ENCODE assay signal across 13 cellular contexts in the genomic region with DNA sequence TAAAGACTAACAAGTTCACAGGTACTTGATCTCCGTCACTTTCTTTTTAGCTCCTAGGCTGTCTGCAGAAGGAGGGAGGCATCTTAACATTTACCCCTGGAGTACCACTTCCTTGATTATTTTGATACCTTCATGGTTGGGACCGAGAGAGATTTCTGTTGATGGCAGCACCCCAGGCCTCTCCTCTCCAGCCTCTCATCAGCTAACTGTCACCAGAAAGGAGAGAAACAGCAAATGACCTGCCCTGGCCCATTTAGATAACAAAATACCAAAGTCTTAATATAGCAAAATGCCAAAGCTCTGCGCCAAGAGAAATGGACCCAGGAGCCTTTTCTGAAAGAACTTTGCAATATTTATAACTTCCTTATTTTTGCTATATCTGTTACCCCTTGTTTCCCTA.
"Had no signal": no experiment of that assay in that cellular context is flagged by ENCODE, and none has a peak within 500 bp of the region (broad histone marks: within the 10 kb centered on the region; RNA-seq: fewer than 3 reads in every experiment).

No MANE protein-coding gene starts in this region.

- H3K36me3 Mint-ChIP-seq: natural killer cell had no signal

- H3K9me3 Mint-ChIP-seq: activated CD4-positive, alpha-beta T cell treated with anti-CD3 and anti-CD28 coated beads, Interleukin-2, amount 10 ng/mL, durations not matched to agents 7 days and 5 days; activated T-helper 2 cell treated with anti-CD3 and anti-CD28 coated beads, Interferon-gamma antibody, Interleukin-2, Interleukin-4, amounts not matched to agents 10 μg/mL and 5 μg/mL and 100 μg/mL, durations not matched to agents 14 hours and 24 hours and 36 hours; natural killer cell had no signal

- DNase-seq: activated CD4-positive, alpha-beta T cell treated with anti-CD3 and anti-CD28 coated beads, Interleukin-2, amount 10 ng/mL, durations not matched to agents 7 days and 5 days; activated CD4-positive, CD25-positive, alpha-beta regulatory T cell; activated naive CD4-positive, alpha-beta T cell treated with anti-CD3 and anti-CD28 coated beads, Interleukin-2, amount 50 U/mL, for 16 hours; activated T-cell treated with anti-CD3 and anti-CD28 coated beads for 4 hours; body of pancreas; cerebellar nuclear complex; natural killer cell; occipital lobe; stimulated activated CD4-positive, alpha-beta T cell treated with anti-CD3 and anti-CD28 coated beads, Interleukin-4, amount 100 ng/mL, for 1 hour; stimulated activated CD8-positive, alpha-beta memory T cell treated with anti-CD3 and anti-CD28 coated beads, Interleukin-4, amount 100 ng/mL, for 48 hours; stimulated activated naive CD8-positive, alpha-beta T cell treated with anti-CD3 and anti-CD28 coated beads, Interleukin-15, Interleukin-2, amounts not matched to agents 100 U/mL and 50 U/mL, for 24 hours; T-helper 1 cell had no signal

- H3K27ac Mint-ChIP-seq: activated CD4-positive, alpha-beta T cell treated with anti-CD3 and anti-CD28 coated beads, Interleukin-2, amount 10 ng/mL, durations not matched to agents 7 days and 5 days; activated T-helper 2 cell treated with anti-CD3 and anti-CD28 coated beads, Interferon-gamma antibody, Interleukin-2, Interleukin-4, amounts not matched to agents 10 μg/mL and 5 μg/mL and 100 μg/mL, durations not matched to agents 14 hours and 24 hours and 36 hours; natural killer cell had no signal

- H3K27me3 ChIP-seq: body of pancreas had no signal

- H3K4me3 ChIP-seq: body of pancreas had no signal

- H3K4me1 Mint-ChIP-seq: activated CD4-positive, alpha-beta T cell treated with anti-CD3 and anti-CD28 coated beads, Interleukin-2, amount 10 ng/mL, durations not matched to agents 7 days and 5 days; natural killer cell had no signal

- H3K4me3 Mint-ChIP-seq: activated CD4-positive, alpha-beta T cell treated with anti-CD3 and anti-CD28 coated beads, Interleukin-2, amount 10 ng/mL, durations not matched to agents 7 days and 5 days; natural killer cell had no signal

- H3K9me3 ChIP-seq: body of pancreas had no signal
